Comparison of ENCODE assay signal across 1 cellular context in genomic region chr11:65275906-65276305, GRCh38.
TF ChIP-seq lines count a peak whose summit lies in the region.

No MANE protein-coding gene starts in this region.

TF ChIP-seq in SK-N-SH, 30 proteins besides CTCF, POLR2A, EP300 and RAD21:
- TF ChIP-seq ZBTB33 (IDR thresholded peaks at IDR 0.05; ENCODE audit: borderline replicate concordance, low read depth) (no peak), TEAD4 (IDR thresholded peaks at IDR 0.05; ENCODE audit: borderline replicate concordance, insufficient read depth) (no peak), RCOR1 (IDR thresholded peaks at IDR 0.05; ENCODE audit: low read length) (no peak), JUND (IDR thresholded peaks at IDR 0.05) (no peak), POLR2AphosphoS5 (IDR thresholded peaks at IDR 0.05; ENCODE audit: low read depth, low read length) (no peak), NFIC (IDR thresholded peaks at IDR 0.05; ENCODE audit: borderline replicate concordance) (no peak), TAF1 (IDR thresholded peaks at IDR 0.05; ENCODE audit: borderline replicate concordance, low read depth, low read length) (no peak), MXI1 (IDR thresholded peaks at IDR 0.05; ENCODE audit: low read depth, low read length) (no peak), GATA2 (CRISPR knock-in tag; IDR thresholded peaks at IDR 0.05) (no peak), IRF3 (IDR thresholded peaks at IDR 0.05; ENCODE audit: low read depth, low read length) (no peak), MEF2A (IDR thresholded peaks at IDR 0.05; ENCODE audit: borderline replicate concordance, low read depth) (no peak), REST (IDR thresholded peaks at IDR 0.05; ENCODE audit: low read depth, low read length) (no peak), PBX3 (IDR thresholded peaks at IDR 0.05) (no peak), MAX (IDR thresholded peaks at IDR 0.05; ENCODE audit: low read depth) (no peak), USF2 (IDR thresholded peaks at IDR 0.05; ENCODE audit: borderline replicate concordance, low read depth, low read length) (no peak), RFX5 (IDR thresholded peaks at IDR 0.05; ENCODE audit: low read length) (no peak), FOXJ3 (CRISPR knock-in tag; IDR thresholded peaks at IDR 0.05) (no peak), SMC3 (IDR thresholded peaks at IDR 0.05; ENCODE audit: low read depth, low read length) (no peak), ELF1 (IDR thresholded peaks at IDR 0.05) (no peak)
